8 cellular contexts compared by ENCODE assay signal in the genomic region with DNA sequence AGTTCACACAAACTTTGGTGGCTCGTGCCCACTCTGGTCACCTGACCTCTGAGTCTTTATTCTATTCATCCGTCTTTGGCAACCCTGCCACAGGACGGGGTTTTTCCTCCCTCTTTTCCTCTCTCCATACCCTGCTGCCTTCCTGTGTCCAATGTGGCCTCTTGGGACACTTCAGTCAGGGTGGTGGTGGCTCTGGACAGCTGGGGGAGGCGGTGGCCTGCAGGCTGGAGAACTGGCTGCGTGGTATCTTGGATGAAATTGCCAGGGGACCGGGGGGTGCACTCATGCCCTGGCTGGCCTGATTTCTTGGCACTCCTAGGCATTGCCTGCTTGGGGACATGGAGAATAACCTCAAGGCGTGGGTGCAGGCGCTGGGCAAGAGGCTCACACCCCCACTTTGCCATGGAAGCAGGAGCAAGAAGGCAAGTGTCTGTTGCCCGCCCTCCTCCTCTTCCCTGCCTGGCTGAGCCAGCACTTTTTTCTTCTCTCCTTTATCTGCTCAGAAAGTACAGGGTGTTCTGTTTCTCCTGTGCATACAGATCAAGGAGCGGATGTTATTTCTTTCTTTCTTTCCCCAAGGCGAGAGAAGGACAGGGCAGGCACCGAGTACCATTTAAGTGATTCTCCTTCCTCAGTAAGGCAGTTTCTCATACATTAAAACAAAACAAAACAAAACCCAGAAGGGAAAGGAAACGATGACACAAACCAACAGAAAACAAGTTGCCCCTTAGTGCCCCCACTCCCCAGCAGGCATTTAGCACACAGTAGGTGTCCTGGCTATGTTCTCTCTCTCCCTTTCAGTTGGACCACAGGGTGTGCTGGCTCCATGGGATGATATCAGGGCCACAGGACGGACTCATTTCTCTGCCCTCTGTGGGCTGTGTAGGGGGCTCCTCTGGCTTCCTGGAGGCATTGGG. TPM values are rescaled to one million over a fixed set of nuclear protein-coding genes. Genes with fewer than 3 reads are reported as not detected.
A peak's percentile ranks its signal among the peaks of the same experiment; 100 is the strongest.
DNase-seq lines count a peak whose midpoint lies in the region; ATAC-seq and TF ChIP-seq lines count a peak whose summit lies in the region.

No MANE protein-coding gene starts in this region.

- no peak for TF ChIP-seq POLR2A in upper lobe of left lung (IDR thresholded peaks at IDR 0.05)

- H3K27me3 Mint-ChIP-seq in HFFc6 (ENCODE audit: insufficient read depth): no peaks in the 10 kb centered on the region; the same call in 1 of the 2 replicates
- H3K27me3 Mint-ChIP-seq in naive B cell: peaks cover 0 to 16% (median 9%) of the 10 kb centered on the region in 3 donors

- in situ Hi-C loops in brain microvascular endothelial cell (cut with HindIII; ENCODE audit: low pct_ligation_motif_present, low sequenced_read_pairs): no loop called here

- H3K9me3 Mint-ChIP-seq in HFFc6: no peaks in the 10 kb centered on the region
- no peaks in the 10 kb centered on the region for H3K9me3 Mint-ChIP-seq in naive B cell

- ATAC-seq in naive B cell (ENCODE audit: low read depth in 2 of 2) (no peak), GM21515 (IDR thresholded peaks at IDR 0.05; ENCODE audit: unreplicated experiment) (no peak), upper lobe of left lung (ENCODE audit: low FRiP score in 2 of 2) (no peak)

- H3K36me3 Mint-ChIP-seq in HFFc6 (ENCODE audit: low read depth) (no peaks in the 10 kb centered on the region; the same call in 1 of the 2 replicates), naive B cell (no peaks in the 10 kb centered on the region)

- DNase-seq in HFFc6 (no peak), brain microvascular endothelial cell (peak; percentile 6), naive B cell (no peak), T-helper 9 cell (no peak), upper lobe of left lung (no peak), Karpas-422 (no peak)

- 73 to 74% methylated on average over 12 to 14 of the region's 14 CpGs for WGBS in upper lobe of left lung, 2 donors

- no peak for TF ChIP-seq EP300 in upper lobe of left lung (IDR thresholded peaks at IDR 0.05)

- H3K9me3 ChIP-seq in upper lobe of left lung: no peaks in the 10 kb centered on the region
- no peaks in the 10 kb centered on the region for H3K9me3 ChIP-seq in Karpas-422 (ENCODE audit: low read length)

- H3K79me2 ChIP-seq in Karpas-422 (ENCODE audit: low read length): no peaks in the 10 kb centered on the region

- no peaks in the 10 kb centered on the region for H3K9me2 ChIP-seq in Karpas-422 (replicated peaks; ENCODE audit: insufficient read depth, low read length)

- no peak overlapping the region for H3K4me2 ChIP-seq in Karpas-422 (ENCODE audit: low read depth, low read length, poor library complexity, severe bottlenecking)

- H3K4me3 ChIP-seq in brain microvascular endothelial cell (ENCODE audit: low read depth, low read length) (peak overlapping the region; percentile 60), upper lobe of left lung (no peak overlapping the region), Karpas-422 (ENCODE audit: low read length) (no peak overlapping the region)

- H3K27me3 ChIP-seq in brain microvascular endothelial cell (replicated peaks): no peaks in the 10 kb centered on the region
- H3K27me3 ChIP-seq in upper lobe of left lung: no peaks in the 10 kb centered on the region
- no peaks in the 10 kb centered on the region for H3K27me3 ChIP-seq in Karpas-422 (ENCODE audit: low read length)

- no peak overlapping the region for H2AFZ ChIP-seq in Karpas-422 (ENCODE audit: low read length)

- H3K4me1 Mint-ChIP-seq in HFFc6 (ENCODE audit: low read depth) (peaks cover 20% of the 10 kb centered on the region), naive B cell (peaks cover 7 to 23% (median 10%) of the 10 kb centered on the region in 3 donors)

- H3K27ac Mint-ChIP-seq in HFFc6 (peak overlapping the region; percentile 56), naive B cell (peak overlapping the region in 4 of 6 donors; percentile 21 to 75 (median 52))

- H3K9ac ChIP-seq in Karpas-422 (ENCODE audit: low read length): no peak overlapping the region

- H3K36me3 ChIP-seq in brain microvascular endothelial cell (replicated peaks) (no peaks in the 10 kb centered on the region), upper lobe of left lung (no peaks in the 10 kb centered on the region), Karpas-422 (ENCODE audit: insufficient read depth, low read length) (no peaks in the 10 kb centered on the region)

- no peaks in the 10 kb centered on the region for H4K20me1 ChIP-seq in Karpas-422 (ENCODE audit: insufficient read depth, low read depth, low read length)

- H3K4me1 ChIP-seq in upper lobe of left lung (peaks cover 6 to 18% (median 10%) of the 10 kb centered on the region in 4 donors), Karpas-422 (ENCODE audit: low read length) (peaks cover 5% of the 10 kb centered on the region)

- H3K4me3 Mint-ChIP-seq in HFFc6 (peak overlapping the region; percentile 85), naive B cell (peak overlapping the region; percentile 1 to 80 (median 51))

- TF ChIP-seq CTCF in 22Rv1 (IDR thresholded peaks at IDR 0.05) (no peak), HFFc6 (IDR thresholded peaks at IDR 0.05) (no peak), brain microvascular endothelial cell (IDR thresholded peaks at IDR 0.05; ENCODE audit: low read depth, low read length, missing control alignments) (no peak), upper lobe of left lung (IDR thresholded peaks at IDR 0.05) (no peak)

- H3K27ac ChIP-seq in 22Rv1 (peak overlapping the region; percentile 65), brain microvascular endothelial cell (peak overlapping the region; percentile 26), upper lobe of left lung (no peak overlapping the region), Karpas-422 (ENCODE audit: low read length) (no peak overlapping the region)

RNA-seq across cellular contexts. Expression of gene SMOX, which starts 22.3 kb away (rescaled TPM):
- 10 to 100 TPM in 5 of 6 experiments, 1 to 10 TPM in 1; 9.4 to 13.0 (median 12.4) TPM for total RNA-seq in HFFc6 (2021; fragmentation: NEBNext Ultra II Directional; extraction: Animal tissue kit (Norgen Biotek cat#: 25700))
- polyA plus RNA-seq in naive B cell (ENCODE audit: low read depth in 6 of 6): 1 to 10 TPM in 4 of 6 donors, under 1 TPM in 1, not detected in 1; 0.22 to 3.3 (median 1.3) TPM
- total RNA-seq in upper lobe of left lung: 1 to 10 TPM; 2.3 to 8.4 (median 3.9) TPM
- not detected in 2 replicates for total RNA-seq in Karpas-422 (2014; rRNA removed; shearing (Covaris generic); ENCODE audit: low replicate concordance)

Comparison
In these comparisons a context has a peak if more than half of its experiments do, and no peak if none do; other contexts are left out.
1. H3K27ac ChIP-seq: peak in 22Rv1 (single experiment) and brain microvascular endothelial cell (single experiment); none in upper lobe of left lung (0 of 4) and Karpas-422 (single experiment).